In genomic region chr7:66474441-66474840, GRCh38 we compare ENCODE assay signal across 17 cellular contexts.
DNase-seq lines count a peak whose midpoint lies in the region; ATAC-seq and TF ChIP-seq lines count a peak whose summit lies in the region.
"Had no signal": no experiment of that assay in that cellular context is flagged by ENCODE, and none has a peak within 500 bp of the region (broad histone marks: within the 10 kb centered on the region; RNA-seq: fewer than 3 reads in every experiment).

No MANE protein-coding gene starts in this region.

- H3K4me3 ChIP-seq in H7 (ENCODE audit: insufficient read depth, low read depth, low read length) = no peak overlapping the region
- H3K4me3 ChIP-seq: BLaER1 had no signal

- ATAC-seq in omental fat pad (ENCODE audit: low FRiP score) = peak; percentile 32

- no peaks in the 10 kb centered on the region; the same call in 1 of the 2 replicates for H3K36me3 ChIP-seq in H7 (replicated peaks; ENCODE audit: control insufficient read depth, insufficient read depth, low read length)
- H3K36me3 ChIP-seq: BE2C had no signal

- TF ChIP-seq CTCF in omental fat pad (IDR thresholded peaks at IDR 0.05) = no peak

- no peaks in the 10 kb centered on the region for H3K27me3 ChIP-seq in H7 (ENCODE audit: control insufficient read depth, insufficient read depth, low read length)
- H3K27me3 ChIP-seq: BE2C, BLaER1 had no signal

- DNase-seq in D341Med (ENCODE audit: low spot score) (peak; percentile 26), H7 (peak; percentile 34), omental fat pad (ENCODE audit: low spot score) (no peak), T1000 (lab: John Stamatoyannopoulos, UW) (no peak), SHP77 (lab: John Stamatoyannopoulos, UW) (no peak), NCI-H510A treated with DMSO at 0.1 percent for 48 hours (lab: John Stamatoyannopoulos, UW) (no peak)
- DNase-seq: 8988T; ACHN; BE2C; C1 segment of cervical spinal cord; CD4-positive, alpha-beta memory T cell; CD4-positive, CD25-positive, alpha-beta regulatory T cell; CD8-positive, alpha-beta memory T cell; COR-L47; DMS79 treated with DMSO at 0.1 percent for 48 hours; GF-D8 had no signal

Comparison
In these comparisons a context has a peak if more than half of its experiments do, and no peak if none do; other contexts are left out.
1. DNase-seq: peak in D341Med (single experiment) and H7 (single experiment); none in omental fat pad (single experiment), T1000 (single experiment), SHP77 (0 of 2) and NCI-H510A treated with DMSO at 0.1 percent for 48 hours (single experiment).